Comparison of ENCODE assay signal across 19 cellular contexts in genomic region chr15:89436560-89437311, GRCh38. TPM values are rescaled to one million over a fixed set of nuclear protein-coding genes. Genes with fewer than 3 reads are reported as not detected.
"Had no signal": no experiment of that assay in that cellular context is flagged by ENCODE, and none has a peak within 500 bp of the region (broad histone marks: within the 10 kb centered on the region; RNA-seq: fewer than 3 reads in every experiment).

No MANE protein-coding gene starts in this region.

- H3K36me3 ChIP-seq: right atrium auricular region, suprapubic skin had no signal

- H3K4me3 Mint-ChIP-seq: activated naive CD8-positive, alpha-beta T cell treated with anti-CD3 and anti-CD28 coated beads, Interleukin-2, amount 10 ng/mL, durations not matched to agents 7 days and 5 days; brain; central memory CD8-positive, alpha-beta T cell; natural killer cell; stimulated activated naive CD8-positive, alpha-beta T cell treated with anti-CD3 and anti-CD28 coated beads, Interleukin-15, Interleukin-2, amounts not matched to agents 100 ng/mL and 50 ng/mL, for 24 hours; T-helper 2 cell treated with Interferon-gamma antibody and Interleukin-4, amounts not matched to agents 5 μg/mL and 100 μg/mL, for 36 hours had no signal

- H3K27ac Mint-ChIP-seq: activated naive CD8-positive, alpha-beta T cell treated with anti-CD3 and anti-CD28 coated beads, Interleukin-2, amount 10 ng/mL, durations not matched to agents 7 days and 5 days; natural killer cell; stimulated activated naive CD8-positive, alpha-beta T cell treated with anti-CD3 and anti-CD28 coated beads, Interleukin-15, Interleukin-2, amounts not matched to agents 100 ng/mL and 50 ng/mL, for 24 hours; T-helper 2 cell treated with Interferon-gamma antibody and Interleukin-4, amounts not matched to agents 5 μg/mL and 100 μg/mL, for 36 hours had no signal

- H3K36me3 Mint-ChIP-seq: activated naive CD8-positive, alpha-beta T cell treated with anti-CD3 and anti-CD28 coated beads, Interleukin-2, amount 10 ng/mL, durations not matched to agents 7 days and 5 days; brain; natural killer cell had no signal

- H3K4me1 ChIP-seq: foreskin keratinocyte, right atrium auricular region, suprapubic skin had no signal

- H3K4me3 ChIP-seq: right atrium auricular region, skin epidermis, suprapubic skin had no signal

- ATAC-seq: foreskin keratinocyte, left lobe of liver, natural killer cell had no signal

- H3K9me3 Mint-ChIP-seq: activated naive CD8-positive, alpha-beta T cell treated with anti-CD3 and anti-CD28 coated beads, Interleukin-2, amount 10 ng/mL, durations not matched to agents 7 days and 5 days; central memory CD8-positive, alpha-beta T cell; natural killer cell; stimulated activated naive CD8-positive, alpha-beta T cell treated with anti-CD3 and anti-CD28 coated beads, Interleukin-15, Interleukin-2, amounts not matched to agents 100 ng/mL and 50 ng/mL, for 24 hours; T-helper 2 cell treated with Interferon-gamma antibody and Interleukin-4, amounts not matched to agents 5 μg/mL and 100 μg/mL, for 36 hours had no signal

- H3K27me3 ChIP-seq: right atrium auricular region had no signal

- H3K9me3 ChIP-seq: right atrium auricular region, suprapubic skin had no signal

- H3K4me1 Mint-ChIP-seq: central memory CD8-positive, alpha-beta T cell had no signal

- H3K27ac ChIP-seq: foreskin keratinocyte, right atrium auricular region, skin epidermis, suprapubic skin had no signal

- DNase-seq: activated CD4-positive, CD25-positive, alpha-beta regulatory T cell treated with anti-CD3 and anti-CD28 coated beads, Interleukin-2, amount 50 U/mL, for 72 hours; activated naive CD4-positive, alpha-beta T cell; activated naive CD8-positive, alpha-beta T cell treated with anti-CD3 and anti-CD28 coated beads, Interleukin-2, amount 10 ng/mL, durations not matched to agents 7 days and 5 days; activated T-cell treated with anti-CD3 and anti-CD28 coated beads for 4 hours; cortex of kidney; effector CD8-positive, alpha-beta T cell; foreskin keratinocyte; head of caudate nucleus; mammary epithelial cell; natural killer cell had no signal

RNA-seq across cellular contexts. Expression of gene RHCG, which starts 59.6 kb away (rescaled TPM):
- total RNA-seq: activated naive CD8-positive, alpha-beta T cell treated with anti-CD3 and anti-CD28 coated beads, Interleukin-2, amount 10 ng/mL, durations not matched to agents 7 days and 5 days; mucosa of gallbladder; natural killer cell had no signal
